Comparison of ENCODE assay signal across 1 cellular context in the genomic region with DNA sequence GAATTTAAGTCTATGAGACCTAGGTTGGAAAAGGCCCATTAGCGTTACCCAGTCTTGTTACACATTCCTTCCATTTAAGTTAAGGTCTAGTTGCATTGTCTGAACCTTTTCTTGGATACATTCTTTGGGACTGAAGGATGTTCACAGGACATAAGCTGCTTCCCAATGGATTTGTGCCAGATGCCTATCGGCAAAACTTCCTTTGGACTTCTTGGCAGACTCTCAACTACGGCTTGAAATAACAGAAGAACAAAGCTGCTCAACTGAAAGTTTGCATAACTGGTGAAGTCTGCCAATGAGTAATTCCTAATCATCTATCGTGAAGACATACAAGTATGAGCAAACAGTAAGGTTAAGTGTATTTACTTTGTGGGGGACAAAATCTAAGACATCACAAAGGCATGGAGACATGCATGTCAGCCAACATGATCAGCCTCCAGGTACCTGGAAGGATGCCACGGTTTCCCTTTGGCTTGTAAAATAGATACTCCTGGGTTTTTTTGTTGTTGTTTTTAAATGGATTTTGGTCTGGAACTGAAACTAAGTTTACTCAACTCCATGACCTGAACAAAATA.
TF ChIP-seq lines count a peak whose summit lies in the region.

No MANE protein-coding gene starts in this region.

TF ChIP-seq in HepG2, 621 proteins besides CTCF, POLR2A, EP300 and RAD21 (continued from another document):
- TF ChIP-seq, protein P1, sequence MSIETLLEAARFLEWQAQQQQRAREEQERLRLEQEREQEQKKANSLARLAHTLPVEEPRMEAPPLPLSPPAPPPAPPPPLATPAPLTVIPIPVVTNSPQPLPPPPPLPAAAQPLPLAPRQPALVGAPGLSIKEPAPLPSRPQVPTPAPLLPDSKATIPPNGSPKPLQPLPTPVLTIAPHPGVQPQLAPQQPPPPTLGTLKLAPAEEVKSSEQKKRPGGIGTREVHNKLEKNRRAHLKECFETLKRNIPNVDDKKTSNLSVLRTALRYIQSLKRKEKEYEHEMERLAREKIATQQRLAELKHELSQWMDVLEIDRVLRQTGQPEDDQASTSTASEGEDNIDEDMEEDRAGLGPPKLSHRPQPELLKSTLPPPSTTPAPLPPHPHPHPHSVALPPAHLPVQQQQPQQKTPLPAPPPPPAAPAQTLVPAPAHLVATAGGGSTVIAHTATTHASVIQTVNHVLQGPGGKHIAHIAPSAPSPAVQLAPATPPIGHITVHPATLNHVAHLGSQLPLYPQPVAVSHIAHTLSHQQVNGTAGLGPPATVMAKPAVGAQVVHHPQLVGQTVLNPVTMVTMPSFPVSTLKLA (IDR thresholded peaks at IDR 0.05) = no peak
- TF ChIP-seq RXRA (CRISPR knock-in tag; IDR thresholded peaks at IDR 0.05) (peak; percentile 57; the same call in 1 of the 2 replicates), SPEN (CRISPR knock-in tag; IDR thresholded peaks at IDR 0.05; ENCODE audit: low read depth) (no peak), TCF7 (IDR thresholded peaks at IDR 0.05; ENCODE audit: low read depth) (peak; percentile 92), SRY (CRISPR knock-in tag; IDR thresholded peaks at IDR 0.05) (no peak), ZNF337 (CRISPR knock-in tag; IDR thresholded peaks at IDR 0.05; ENCODE audit: borderline replicate concordance, low read depth) (no peak), ZNF180 (CRISPR knock-in tag; IDR thresholded peaks at IDR 0.05; ENCODE audit: borderline replicate concordance, low read depth) (no peak), ARID2 (CRISPR knock-in tag; IDR thresholded peaks at IDR 0.05; ENCODE audit: borderline replicate concordance) (no peak), NFKB2 (CRISPR knock-in tag; IDR thresholded peaks at IDR 0.05; ENCODE audit: borderline replicate concordance) (no peak), DNMT3B (CRISPR knock-in tag; conservative IDR thresholded peaks at IDR 0.05) (0 out of 2 replicates have a peak, but pooled peaks have one; percentile 74), MED1 (CRISPR knock-in tag; IDR thresholded peaks at IDR 0.05) (peak; percentile 77), STAT5B (CRISPR knock-in tag; IDR thresholded peaks at IDR 0.05) (peak; percentile 72; the same call in 1 of the 2 replicates), ZNF614 (CRISPR knock-in tag; IDR thresholded peaks at IDR 0.05; ENCODE audit: borderline replicate concordance) (peak; percentile 85)
- TF ChIP-seq, protein P2, sequence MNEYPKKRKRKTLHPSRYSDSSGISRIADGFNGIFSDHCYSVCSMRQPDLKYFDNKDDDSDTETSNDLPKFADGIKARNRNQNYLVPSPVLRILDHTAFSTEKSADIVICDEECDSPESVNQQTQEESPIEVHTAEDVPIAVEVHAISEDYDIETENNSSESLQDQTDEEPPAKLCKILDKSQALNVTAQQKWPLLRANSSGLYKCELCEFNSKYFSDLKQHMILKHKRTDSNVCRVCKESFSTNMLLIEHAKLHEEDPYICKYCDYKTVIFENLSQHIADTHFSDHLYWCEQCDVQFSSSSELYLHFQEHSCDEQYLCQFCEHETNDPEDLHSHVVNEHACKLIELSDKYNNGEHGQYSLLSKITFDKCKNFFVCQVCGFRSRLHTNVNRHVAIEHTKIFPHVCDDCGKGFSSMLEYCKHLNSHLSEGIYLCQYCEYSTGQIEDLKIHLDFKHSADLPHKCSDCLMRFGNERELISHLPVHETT (CRISPR knock-in tag; conservative IDR thresholded peaks at IDR 0.05) = no peak
